9 cellular contexts compared by ENCODE assay signal in the genomic region with DNA sequence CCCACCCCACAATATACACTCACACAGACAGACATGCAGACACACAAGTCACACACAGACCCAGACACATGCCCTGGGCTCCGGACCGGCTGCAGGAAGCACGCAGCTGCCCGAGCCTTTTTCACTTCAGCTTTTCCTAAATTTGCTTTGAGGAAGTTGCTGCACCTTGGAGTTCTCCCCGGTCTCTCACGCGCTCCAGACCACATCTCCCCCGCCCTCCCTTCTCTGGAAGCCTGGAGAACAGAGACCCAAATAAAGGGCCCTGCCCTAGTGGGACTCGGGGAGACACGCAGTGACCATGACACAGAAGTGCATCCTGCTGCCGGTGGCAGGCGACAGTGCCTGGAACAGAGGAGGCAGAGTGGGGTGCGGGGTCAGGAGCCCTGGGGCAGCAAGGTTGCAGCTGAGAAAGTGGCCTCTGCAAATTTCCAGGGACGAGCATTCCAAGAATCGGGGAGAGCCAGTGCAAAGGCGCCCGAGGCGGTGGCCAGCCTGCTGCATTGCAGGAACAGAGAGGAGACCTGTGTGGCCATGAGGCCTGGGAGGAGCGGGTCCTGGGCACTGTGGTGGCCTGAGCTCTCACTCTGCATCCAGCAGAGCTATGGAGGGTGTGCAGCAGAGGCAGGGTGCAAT. TPM values are rescaled to one million over a fixed set of nuclear protein-coding genes. Genes with fewer than 3 reads are reported as not detected.
DNase-seq lines count a peak whose midpoint lies in the region; ATAC-seq and TF ChIP-seq lines count a peak whose summit lies in the region.
"Had no signal": no experiment of that assay in that cellular context is flagged by ENCODE, and none has a peak within 500 bp of the region (broad histone marks: within the 10 kb centered on the region; RNA-seq: fewer than 3 reads in every experiment).

No MANE protein-coding gene starts in this region.

- H3K4me3 ChIP-seq in vagina, result peak overlapping the region in 1 of 2 donors; percentile 8

- H3K36me3 Mint-ChIP-seq in mesothelial cell of epicardium, result no peaks in the 10 kb centered on the region

- no peaks in the 10 kb centered on the region for H3K9me3 ChIP-seq in vagina

- H3K36me3 ChIP-seq in vagina, result no peaks in the 10 kb centered on the region

- TF ChIP-seq CTCF in mesothelial cell of epicardium (IDR thresholded peaks at IDR 0.05; ENCODE audit: unreplicated experiment) (no peak), vagina (IDR thresholded peaks at IDR 0.05) (no peak)

- TF ChIP-seq POLR2A in vagina (IDR thresholded peaks at IDR 0.05), result no peak

- H3K9me3 Mint-ChIP-seq in mesothelial cell of epicardium, result no peaks in the 10 kb centered on the region

- H3K4me1 Mint-ChIP-seq in mesothelial cell of epicardium, result peaks cover 43% of the 10 kb centered on the region

- no peaks in the 10 kb centered on the region for H3K27me3 Mint-ChIP-seq in mesothelial cell of epicardium (ENCODE audit: low read depth)

- DNase-seq in SIG-M5 treated with dmso at 0.1 percent for 504 hours (lab: John Stamatoyannopoulos, UW; ENCODE audit: unreplicated experiment), result peak; percentile 60
- no peak for DNase-seq in SIG-M5 (lab: John Stamatoyannopoulos, UW)
- no peak for DNase-seq in mesothelial cell of epicardium (ENCODE audit: low spot score in 2 of 2, unreplicated experiment in 2 of 2)
- no peak for DNase-seq in vagina (ENCODE audit: extremely low spot score in 2 of 2)
- DNase-seq in activated gamma-delta T cell (lab: John Stamatoyannopoulos, UW), result no peak
- DNase-seq in amniotic stem cell (lab: John Stamatoyannopoulos, UW), result no peak
- DNase-seq: stimulated activated naive CD4-positive, alpha-beta T cell treated with Interleukin-2 at 50 U/mL for 16 hours had no signal

- H3K27ac ChIP-seq in cingulate gyrus (ENCODE audit: low read depth, low read length) (peak overlapping the region; percentile 39), vagina (peak overlapping the region; percentile 68)

- H3K4me1 ChIP-seq in vagina, result peaks cover 46% of the 10 kb centered on the region

- peak overlapping the region; percentile 33 for H3K27ac Mint-ChIP-seq in mesothelial cell of epicardium

- ATAC-seq in GM21619 (IDR thresholded peaks at IDR 0.05; ENCODE audit: unreplicated experiment), result no peak

- no peaks in the 10 kb centered on the region for H3K27me3 ChIP-seq in vagina

- no peak overlapping the region for H3K4me3 Mint-ChIP-seq in mesothelial cell of epicardium

- intact Hi-C loops in vagina (cut with DNase I), result no loop called here

RNA-seq across cellular contexts. Expression of a gene that starts 19.1 kb away (rescaled TPM):
- total RNA-seq in mesothelial cell of epicardium, result 2,423 to 2,513 TPM (median 2,494 TPM) in 3 replicates
- total RNA-seq in vagina, result 2,613 TPM

RNA-seq across cellular contexts. Expression of a gene that starts 49.5 kb away (rescaled TPM):
- total RNA-seq in mesothelial cell of epicardium, result 37.4 to 38.9 TPM (median 38.9 TPM) in 3 replicates
- total RNA-seq in vagina, result 42.2 TPM

RNA-seq across cellular contexts. Expression of a gene that starts 55.5 kb away (rescaled TPM):
- total RNA-seq in mesothelial cell of epicardium, result 14.2 to 15.2 TPM (median 14.7 TPM) in 3 replicates
- total RNA-seq in vagina, result 4.7 TPM
